In the genomic region with DNA sequence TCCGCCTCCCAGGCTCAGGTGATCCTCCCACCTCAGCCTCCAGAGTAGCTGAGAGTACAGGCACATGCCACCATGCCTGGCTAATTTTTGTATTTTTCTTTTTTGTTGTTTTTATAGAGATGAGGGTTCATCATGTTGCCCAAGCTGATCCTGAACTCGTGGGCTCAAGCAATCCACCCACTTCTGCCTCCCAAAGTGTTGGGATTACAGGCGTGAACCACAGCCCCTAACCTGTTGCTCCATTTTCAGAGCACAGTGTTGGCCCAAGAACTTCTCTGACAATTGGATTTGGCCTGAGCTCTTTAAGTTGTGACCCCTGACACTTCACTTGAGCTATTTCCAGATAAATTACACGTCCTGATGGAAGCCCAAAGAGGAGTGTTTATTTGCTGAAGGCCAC, we compare ENCODE assay signal across 20 cellular contexts.
"Had no signal": no experiment of that assay in that cellular context is flagged by ENCODE, and none has a peak within 500 bp of the region (broad histone marks: within the 10 kb centered on the region; RNA-seq: fewer than 3 reads in every experiment).

No MANE protein-coding gene starts in this region.

- H3K27me3 ChIP-seq: ascending aorta, colonic mucosa, neutrophil, sigmoid colon had no signal

- H3K27ac Mint-ChIP-seq: activated CD8-positive, alpha-beta memory T cell treated with anti-CD3 and anti-CD28 coated beads, Interleukin-2, amount 10 ng/mL, durations not matched to agents 7 days and 5 days; activated CD8-positive, alpha-beta T cell treated with anti-CD3 and anti-CD28 coated beads, Interleukin-2, amount 10 ng/mL, durations not matched to agents 7 days and 5 days; activated naive CD4-positive, alpha-beta T cell treated with anti-CD3 and anti-CD28 coated beads, Interleukin-2, amount 10 ng/mL, durations not matched to agents 7 days and 5 days; activated naive CD8-positive, alpha-beta T cell treated with anti-CD3 and anti-CD28 coated beads, Interleukin-2, amount 10 ng/mL, durations not matched to agents 7 days and 5 days; brain; nephron; stimulated activated naive B cell treated with anti-CD40 and anti-IgM and Interleukin-4, amounts not matched to agents 10 μg/mL and 1 μg/mL and 100 μg/mL, for 72 hours; T-helper 17 cell had no signal

- H3K36me3 ChIP-seq: ascending aorta, cardiac muscle cell, colonic mucosa, neutrophil, sigmoid colon, suprapubic skin, tibial artery had no signal

- H3K4me3 Mint-ChIP-seq: activated CD8-positive, alpha-beta memory T cell treated with anti-CD3 and anti-CD28 coated beads, Interleukin-2, amount 10 ng/mL, durations not matched to agents 7 days and 5 days; activated CD8-positive, alpha-beta T cell treated with anti-CD3 and anti-CD28 coated beads, Interleukin-2, amount 10 ng/mL, durations not matched to agents 7 days and 5 days; activated naive CD4-positive, alpha-beta T cell treated with anti-CD3 and anti-CD28 coated beads, Interleukin-2, amount 10 ng/mL, durations not matched to agents 7 days and 5 days; activated naive CD8-positive, alpha-beta T cell treated with anti-CD3 and anti-CD28 coated beads, Interleukin-2, amount 10 ng/mL, durations not matched to agents 7 days and 5 days; brain; nephron; stimulated activated naive B cell treated with anti-CD40 and anti-IgM and Interleukin-4, amounts not matched to agents 10 μg/mL and 1 μg/mL and 100 μg/mL, for 72 hours; T-helper 17 cell had no signal

- H3K4me3 ChIP-seq: ascending aorta, cardiac muscle cell, colonic mucosa, psoas muscle, sigmoid colon, suprapubic skin, tibial artery had no signal

- H3K9me3 ChIP-seq: ascending aorta, colonic mucosa, neutrophil, psoas muscle, sigmoid colon, suprapubic skin, tibial artery had no signal

- H3K4me1 ChIP-seq: ascending aorta, colonic mucosa, parathyroid adenoma, psoas muscle, tibial artery had no signal

- H3K9ac ChIP-seq: parathyroid adenoma had no signal

- DNase-seq: cerebellar nuclear complex had no signal

- H3K79me2 ChIP-seq: parathyroid adenoma had no signal

- H3K36me3 Mint-ChIP-seq: activated CD8-positive, alpha-beta memory T cell treated with anti-CD3 and anti-CD28 coated beads, Interleukin-2, amount 10 ng/mL, durations not matched to agents 7 days and 5 days; activated naive CD4-positive, alpha-beta T cell treated with anti-CD3 and anti-CD28 coated beads, Interleukin-2, amount 10 ng/mL, durations not matched to agents 7 days and 5 days; activated naive CD8-positive, alpha-beta T cell treated with anti-CD3 and anti-CD28 coated beads, Interleukin-2, amount 10 ng/mL, durations not matched to agents 7 days and 5 days; brain; stimulated activated naive B cell treated with anti-CD40 and anti-IgM and Interleukin-4, amounts not matched to agents 10 μg/mL and 1 μg/mL and 100 μg/mL, for 72 hours had no signal

- FAIRE-seq: keratinocyte, small intestine had no signal

- H3K27ac ChIP-seq: ascending aorta, cardiac muscle cell, colonic mucosa, neutrophil, parathyroid adenoma, psoas muscle, sigmoid colon, suprapubic skin, tibial artery had no signal

- H3K9me3 Mint-ChIP-seq: activated naive CD4-positive, alpha-beta T cell treated with anti-CD3 and anti-CD28 coated beads, Interleukin-2, amount 10 ng/mL, durations not matched to agents 7 days and 5 days; activated naive CD8-positive, alpha-beta T cell treated with anti-CD3 and anti-CD28 coated beads, Interleukin-2, amount 10 ng/mL, durations not matched to agents 7 days and 5 days; nephron; stimulated activated naive B cell treated with anti-CD40 and anti-IgM and Interleukin-4, amounts not matched to agents 10 μg/mL and 1 μg/mL and 100 μg/mL, for 72 hours had no signal

- H2AFZ ChIP-seq: parathyroid adenoma had no signal
